ENCODE assay signal across 1 cellular context in the genomic region with DNA sequence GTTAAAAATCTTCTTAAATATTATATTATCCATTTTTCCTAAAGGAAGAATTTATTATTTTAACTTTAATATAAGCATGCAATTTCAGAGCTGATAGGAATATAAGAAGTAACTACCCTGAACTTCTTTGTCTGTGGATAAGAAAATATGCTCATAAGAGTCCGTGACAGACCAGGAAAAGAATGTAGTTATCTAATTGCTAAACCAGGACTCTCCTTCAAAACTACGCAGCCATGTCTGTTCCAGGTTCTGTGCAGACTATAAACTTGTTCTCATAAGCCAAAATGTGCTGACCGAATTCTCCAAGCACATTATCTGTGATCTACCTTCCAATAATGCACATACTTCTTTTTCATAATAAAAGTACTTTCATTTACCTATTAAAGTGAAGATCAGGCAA.
TF ChIP-seq lines count a peak whose summit lies in the region.

No MANE protein-coding gene starts in this region.

TF ChIP-seq in SK-N-SH, 30 proteins besides CTCF, POLR2A, EP300 and RAD21:
- TF ChIP-seq, protein P1, sequence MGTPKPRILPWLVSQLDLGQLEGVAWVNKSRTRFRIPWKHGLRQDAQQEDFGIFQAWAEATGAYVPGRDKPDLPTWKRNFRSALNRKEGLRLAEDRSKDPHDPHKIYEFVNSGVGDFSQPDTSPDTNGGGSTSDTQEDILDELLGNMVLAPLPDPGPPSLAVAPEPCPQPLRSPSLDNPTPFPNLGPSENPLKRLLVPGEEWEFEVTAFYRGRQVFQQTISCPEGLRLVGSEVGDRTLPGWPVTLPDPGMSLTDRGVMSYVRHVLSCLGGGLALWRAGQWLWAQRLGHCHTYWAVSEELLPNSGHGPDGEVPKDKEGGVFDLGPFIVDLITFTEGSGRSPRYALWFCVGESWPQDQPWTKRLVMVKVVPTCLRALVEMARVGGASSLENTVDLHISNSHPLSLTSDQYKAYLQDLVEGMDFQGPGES (IDR thresholded peaks at IDR 0.05; ENCODE audit: low read depth, low read length) = no peak
- TF ChIP-seq RFX5 (IDR thresholded peaks at IDR 0.05; ENCODE audit: low read length) (no peak), EZH2phosphoT487 (IDR thresholded peaks at IDR 0.05; ENCODE audit: borderline replicate concordance, low read depth) (no peak), NFIC (IDR thresholded peaks at IDR 0.05; ENCODE audit: borderline replicate concordance) (no peak), GATA2 (CRISPR knock-in tag; IDR thresholded peaks at IDR 0.05) (no peak), TEAD4 (IDR thresholded peaks at IDR 0.05; ENCODE audit: borderline replicate concordance, insufficient read depth) (no peak), NRF1 (IDR thresholded peaks at IDR 0.05; ENCODE audit: low read depth, low read length) (no peak), RCOR1 (IDR thresholded peaks at IDR 0.05; ENCODE audit: low read length) (no peak), TAF1 (IDR thresholded peaks at IDR 0.05; ENCODE audit: borderline replicate concordance, low read depth, low read length) (no peak), CHD2 (IDR thresholded peaks at IDR 0.05; ENCODE audit: low read length, partially characterized antibody) (no peak), POLR2AphosphoS5 (IDR thresholded peaks at IDR 0.05; ENCODE audit: low read depth, low read length) (no peak)
- TF ChIP-seq, protein P2, sequence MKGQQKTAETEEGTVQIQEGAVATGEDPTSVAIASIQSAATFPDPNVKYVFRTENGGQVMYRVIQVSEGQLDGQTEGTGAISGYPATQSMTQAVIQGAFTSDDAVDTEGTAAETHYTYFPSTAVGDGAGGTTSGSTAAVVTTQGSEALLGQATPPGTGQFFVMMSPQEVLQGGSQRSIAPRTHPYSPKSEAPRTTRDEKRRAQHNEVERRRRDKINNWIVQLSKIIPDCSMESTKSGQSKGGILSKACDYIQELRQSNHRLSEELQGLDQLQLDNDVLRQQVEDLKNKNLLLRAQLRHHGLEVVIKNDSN (IDR thresholded peaks at IDR 0.05; ENCODE audit: borderline replicate concordance, low read depth) = no peak
